Comparison of ENCODE assay signal across 22 cellular contexts in genomic region chr9:135224921-135225541, GRCh38.
DNase-seq lines count a peak whose midpoint lies in the region; ATAC-seq and TF ChIP-seq lines count a peak whose summit lies in the region.
"Had no signal": no experiment of that assay in that cellular context is flagged by ENCODE, and none has a peak within 500 bp of the region (broad histone marks: within the 10 kb centered on the region; RNA-seq: fewer than 3 reads in every experiment).

No MANE protein-coding gene starts in this region.

- ATAC-seq in heart left ventricle, result no peak
- ATAC-seq in heart right ventricle, result no peak
- ATAC-seq in GM18511 (IDR thresholded peaks at IDR 0.05; ENCODE audit: unreplicated experiment), result no peak
- ATAC-seq: naive thymus-derived CD8-positive, alpha-beta T cell; stimulated activated effector memory CD8-positive, alpha-beta T cell treated with anti-CD3 and anti-CD28 coated beads, Interleukin-12 subunit alpha, Interleukin-12 subunit beta, amount 100 ng/mL, for 72 hours had no signal

- H3K4me1 Mint-ChIP-seq in chondrocyte (ENCODE audit: low read depth) (no peaks in the 10 kb centered on the region), Calu3 (ENCODE audit: low read depth, unreplicated experiment) (no peaks in the 10 kb centered on the region)
- H3K4me1 Mint-ChIP-seq: CD4-positive, CD25-positive, alpha-beta regulatory T cell; naive thymus-derived CD8-positive, alpha-beta T cell; stimulated activated effector memory CD8-positive, alpha-beta T cell treated with anti-CD3 and anti-CD28 coated beads, Interleukin-12 subunit alpha, Interleukin-12 subunit beta, amount 100 ng/mL, for 72 hours had no signal

- TF ChIP-seq POLR2A in heart left ventricle (IDR thresholded peaks at IDR 0.05) (no peak), spleen (IDR thresholded peaks at IDR 0.05) (no peak)

- no peak for TF ChIP-seq CTCF in heart left ventricle (IDR thresholded peaks at IDR 0.05)
- TF ChIP-seq CTCF in heart right ventricle (IDR thresholded peaks at IDR 0.05), result no peak
- no peak for TF ChIP-seq CTCF in chondrocyte (IDR thresholded peaks at IDR 0.05)
- no peak for TF ChIP-seq CTCF in spleen (IDR thresholded peaks at IDR 0.05 in 8 of 11, conservative IDR thresholded peaks at IDR 0.05 in 3 of 11)
- no peak for TF ChIP-seq CTCF in Calu3 (IDR thresholded peaks at IDR 0.05; ENCODE audit: unreplicated experiment)

- H3K9me3 ChIP-seq in heart left ventricle, result no peaks in the 10 kb centered on the region
- H3K9me3 ChIP-seq in heart right ventricle, result no peaks in the 10 kb centered on the region
- no peaks in the 10 kb centered on the region for H3K9me3 ChIP-seq in spleen

- DNase-seq in heart left ventricle (peak in 3 of 5 donors; percentile 5 to 47 (median 11)), heart right ventricle (no peak), NCI-H1694 (lab: John Stamatoyannopoulos, UW) (peak; percentile 27), chondrocyte (ENCODE audit: low spot score) (peak; percentile 74), spleen (peak; percentile 47), Calu3 (no peak), GOT3 (lab: John Stamatoyannopoulos, UW) (no peak)
- DNase-seq: activated CD4-positive, alpha-beta T cell treated with anti-CD3 and anti-CD28 coated beads for 1 hour; activated naive CD4-positive, alpha-beta T cell; activated T-cell treated with anti-CD3 and anti-CD28 coated beads, Interleukin-2, amount 50 U/mL, for 24 hours; CD4-positive, CD25-positive, alpha-beta regulatory T cell; GF-D8; MV-4-11; NCI-H2081; Right ventricle myocardium superior; stimulated activated CD4-positive, alpha-beta T cell treated with anti-CD3 and anti-CD28 coated beads, Interleukin-1b, Interleukin-23, amount 100 ng/mL, for 48 hours; T-helper 1 cell had no signal

- H3K36me3 Mint-ChIP-seq in chondrocyte (ENCODE audit: low read depth) (no peaks in the 10 kb centered on the region), Calu3 (ENCODE audit: insufficient read depth, unreplicated experiment) (no peaks in the 10 kb centered on the region)
- H3K36me3 Mint-ChIP-seq: CD4-positive, CD25-positive, alpha-beta regulatory T cell; mesothelial cell of epicardium; naive thymus-derived CD8-positive, alpha-beta T cell had no signal

- no peaks in the 10 kb centered on the region for H3K4me1 ChIP-seq in heart left ventricle
- H3K4me1 ChIP-seq in heart right ventricle, result peaks cover 0 to 3% (median 0%) of the 10 kb centered on the region in 9 donors
- H3K4me1 ChIP-seq in spleen, result no peaks in the 10 kb centered on the region

- no peak overlapping the region for H3K27ac ChIP-seq in heart left ventricle
- no peak overlapping the region for H3K27ac ChIP-seq in heart right ventricle
- no peak overlapping the region for H3K27ac ChIP-seq in spleen

- H3K4me3 ChIP-seq in heart left ventricle (no peak overlapping the region), heart right ventricle (no peak overlapping the region), spleen (no peak overlapping the region)

- WGBS in heart left ventricle, 4 donors, result 72 to 77% (median 74%) methylated on average over 23 of the region's 23 CpGs
- 72 to 76% methylated on average over 23 of the region's 23 CpGs for whole genome bisulfite sequencing in heart right ventricle, 2 donors
- 81 to 90% (median 86%) methylated on average over 23 of the region's 23 CpGs for WGBS in spleen, 5 donors

- intact Hi-C loops in heart left ventricle (cut with DNase I), result loop anchor here in 1 of 10 donors (5.0 kb wide), 1 partner anchor 182 kb away; no protein-coding TSS in a partner anchor
- intact Hi-C loops in heart right ventricle (cut with DNase I), result no loop called here
- intact Hi-C loops in spleen (cut with DNase I; ENCODE audit: low total_unique reads), result no loop called here
- intact Hi-C loops in Calu3 (cut with micrococcal nuclease; ENCODE audit: unreplicated experiment), result no loop called here

- H3K27ac Mint-ChIP-seq in chondrocyte (ENCODE audit: unreplicated experiment) (no peak overlapping the region), Calu3 (ENCODE audit: unreplicated experiment) (no peak overlapping the region)
- H3K27ac Mint-ChIP-seq: activated T-cell treated with anti-CD3 and anti-CD28 coated beads, Interleukin-2, amount 50 U/mL, for 24 hours; CD4-positive, CD25-positive, alpha-beta regulatory T cell; dendritic cell treated with granulocyte-macrophage colony-stimulating factor and Interleukin-4, amounts not matched to agents 40 ng/mL and 50 ng/mL, for 4 days; mesothelial cell of epicardium; naive thymus-derived CD8-positive, alpha-beta T cell; stimulated activated effector memory CD8-positive, alpha-beta T cell treated with anti-CD3 and anti-CD28 coated beads, Interleukin-12 subunit alpha, Interleukin-12 subunit beta, amount 100 ng/mL, for 72 hours had no signal

- H3K4me3 Mint-ChIP-seq in chondrocyte (ENCODE audit: unreplicated experiment), result no peak overlapping the region
- no peak overlapping the region for H3K4me3 Mint-ChIP-seq in Calu3 (ENCODE audit: low read depth, unreplicated experiment)
- H3K4me3 Mint-ChIP-seq: activated T-cell treated with anti-CD3 and anti-CD28 coated beads, Interleukin-2, amount 50 U/mL, for 24 hours; CD4-positive, CD25-positive, alpha-beta regulatory T cell; dendritic cell treated with granulocyte-macrophage colony-stimulating factor and Interleukin-4, amounts not matched to agents 40 ng/mL and 50 ng/mL, for 4 days; mesothelial cell of epicardium; naive thymus-derived CD8-positive, alpha-beta T cell; stimulated activated effector memory CD8-positive, alpha-beta T cell treated with anti-CD3 and anti-CD28 coated beads, Interleukin-12 subunit alpha, Interleukin-12 subunit beta, amount 100 ng/mL, for 72 hours had no signal

- H3K36me3 ChIP-seq in heart left ventricle (no peaks in the 10 kb centered on the region), heart right ventricle (no peaks in the 10 kb centered on the region), spleen (no peaks in the 10 kb centered on the region)

- BruUV-seq in Calu3 (replicated peaks; lab: Mats Ljungman, UMichigan), result no TSS peak

- H3K9me3 Mint-ChIP-seq in chondrocyte (ENCODE audit: low read depth) (no peaks in the 10 kb centered on the region), Calu3 (ENCODE audit: low read depth, unreplicated experiment) (no peaks in the 10 kb centered on the region)
- H3K9me3 Mint-ChIP-seq: activated T-cell treated with anti-CD3 and anti-CD28 coated beads, Interleukin-2, amount 50 U/mL, for 24 hours; CD4-positive, CD25-positive, alpha-beta regulatory T cell; dendritic cell treated with granulocyte-macrophage colony-stimulating factor and Interleukin-4, amounts not matched to agents 40 ng/mL and 50 ng/mL, for 4 days; mesothelial cell of epicardium; naive thymus-derived CD8-positive, alpha-beta T cell; stimulated activated effector memory CD8-positive, alpha-beta T cell treated with anti-CD3 and anti-CD28 coated beads, Interleukin-12 subunit alpha, Interleukin-12 subunit beta, amount 100 ng/mL, for 72 hours had no signal

- CTCF ChIA-PET in Calu3 (lab: Charles Lee), result no interaction called here

- H3K27me3 ChIP-seq in heart left ventricle (peaks cover 8 to 61% (median 21%) of the 10 kb centered on the region in 9 donors), heart right ventricle (peaks cover 3 to 81% (median 63%) of the 10 kb centered on the region in 7 donors), spleen (replicated peaks in 1 of 7) (peaks cover 0 to 72% (median 0%) of the 10 kb centered on the region in 7 donors)

- H3K27me3 Mint-ChIP-seq in chondrocyte (ENCODE audit: low read depth) (peaks cover 6% of the 10 kb centered on the region), Calu3 (ENCODE audit: unreplicated experiment) (peaks cover 5% of the 10 kb centered on the region)
- H3K27me3 Mint-ChIP-seq: CD4-positive, CD25-positive, alpha-beta regulatory T cell; dendritic cell treated with granulocyte-macrophage colony-stimulating factor and Interleukin-4, amounts not matched to agents 40 ng/mL and 50 ng/mL, for 4 days had no signal

Comparison
In these comparisons a context has a peak if more than half of its experiments do, and no peak if none do; other contexts are left out.
1. DNase-seq: peak in heart left ventricle (3 of 5), NCI-H1694 (single experiment), chondrocyte (single experiment) and spleen (single experiment); none in heart right ventricle (0 of 2), Calu3 (single experiment) and GOT3 (single experiment).